Comparison of ENCODE assay signal across 23 cellular contexts in the genomic region with DNA sequence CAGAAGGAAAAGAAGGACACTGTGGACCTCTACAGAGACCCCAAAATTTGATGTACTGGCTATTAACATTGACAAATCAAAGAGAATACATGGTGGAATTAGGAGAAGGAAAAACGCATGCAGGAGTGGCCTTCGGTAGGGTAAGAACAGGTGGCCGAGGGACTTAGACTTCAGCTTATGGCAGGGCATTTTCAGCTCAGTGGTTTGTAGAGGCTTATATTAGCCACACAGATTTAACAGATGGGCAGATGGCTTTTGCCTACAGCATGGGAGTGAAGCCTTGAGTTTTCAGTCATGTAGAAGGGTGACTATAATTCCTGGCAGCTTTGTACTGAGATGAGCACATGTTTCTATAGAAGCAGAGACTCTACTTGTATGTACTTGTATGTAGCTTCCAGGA. TPM values are rescaled to one million over a fixed set of nuclear protein-coding genes. Genes with fewer than 3 reads are reported as not detected.
DNase-seq lines count a peak whose midpoint lies in the region; ATAC-seq and TF ChIP-seq lines count a peak whose summit lies in the region.
"Had no signal": no experiment of that assay in that cellular context is flagged by ENCODE, and none has a peak within 500 bp of the region (broad histone marks: within the 10 kb centered on the region; RNA-seq: fewer than 3 reads in every experiment).

No MANE protein-coding gene starts in this region.

- CTCF ChIA-PET in SK-N-SH (lab: Yijun Ruan, JAX) = no interaction called here

- TF ChIP-seq EP300 in SK-N-SH (IDR thresholded peaks at IDR 0.05; ENCODE audit: borderline replicate concordance in 1 of 2, low read depth in 1 of 2, low read length in 1 of 2) = no peak

- TF ChIP-seq CTCF in natural killer cell (IDR thresholded peaks at IDR 0.05) (no peak), SK-N-SH (IDR thresholded peaks at IDR 0.05) (no peak)

- DNase-seq in NCI-H1694 treated with DMSO at 0.1 percent for 48 hours (lab: John Stamatoyannopoulos, UW) (peak; percentile 87), NCI-H82 (lab: John Stamatoyannopoulos, UW) (peak; percentile 99), myocyte (ENCODE audit: low read depth) (peak; percentile 79), natural killer cell (no peak), epidermal melanocyte (ENCODE audit: insufficient read length, low spot score) (no peak), SK-N-SH (no peak)
- DNase-seq: C1 segment of cervical spinal cord; CD4-positive, alpha-beta memory T cell; DMS53; GOT3; HFFc6; NCI-H1048; NCI-H1417 treated with DMSO at 0.1 percent for 48 hours; NCI-H187 treated with DMSO at 0.1 percent for 48 hours; NCI-H2107; SIG-M5; T-helper 2 cell had no signal

- 91% methylated on average over 3 of the region's 3 CpGs for WGBS in SK-N-SH (ENCODE audit: low lambda C conversion rate)

- TF ChIP-seq RAD21 in SK-N-SH (IDR thresholded peaks at IDR 0.05; ENCODE audit: low read length) = no peak

- no peaks in the 10 kb centered on the region for H3K4me1 Mint-ChIP-seq in natural killer cell
- H3K4me1 Mint-ChIP-seq: CD4-positive, alpha-beta memory T cell; IgD-negative memory B cell had no signal

- no peak overlapping the region for H2AFZ ChIP-seq in SK-N-SH (ENCODE audit: low read depth)

- no peaks in the 10 kb centered on the region for H4K20me1 ChIP-seq in SK-N-SH (ENCODE audit: insufficient read depth)

- H3K9me3 Mint-ChIP-seq in natural killer cell = no peaks in the 10 kb centered on the region

- no peak overlapping the region for H3K9ac ChIP-seq in SK-N-SH
- H3K9ac ChIP-seq: KMS-11 had no signal

- H3K27ac ChIP-seq in SK-N-SH (ENCODE audit: low read depth in 2 of 2, low read length in 1 of 2) = no peak overlapping the region
- H3K27ac ChIP-seq: HL-60, KMS-11 had no signal

- H3K9me2 ChIP-seq in SK-N-SH = no peaks in the 10 kb centered on the region

- peaks cover 0 to 6% of the 10 kb centered on the region in 2 donors for H3K27me3 Mint-ChIP-seq in natural killer cell (ENCODE audit: low read depth in 2 of 2)
- H3K27me3 Mint-ChIP-seq: IgD-negative memory B cell had no signal

- H3K4me2 ChIP-seq in SK-N-SH = no peak overlapping the region
- H3K4me2 ChIP-seq: KMS-11 had no signal

- no peak overlapping the region for H3K4me3 ChIP-seq in SK-N-SH (ENCODE audit: low read depth in 2 of 2, low read length in 1 of 2)
- H3K4me3 ChIP-seq: HAP-1 had no signal

- H3K36me3 ChIP-seq in SK-N-SH (replicated peaks in 1 of 2; ENCODE audit: control insufficient read depth in 1 of 2, insufficient read depth in 2 of 2, low read length in 1 of 2) = no peaks in the 10 kb centered on the region
- H3K36me3 ChIP-seq: HAP-1 had no signal

- H3K9me3 ChIP-seq in SK-N-SH = no peaks in the 10 kb centered on the region
- H3K9me3 ChIP-seq: HAP-1 had no signal

- no peaks in the 10 kb centered on the region for H3K4me1 ChIP-seq in SK-N-SH (ENCODE audit: control insufficient read depth in 1 of 2, insufficient read depth in 2 of 2, low read depth in 1 of 2, low read length in 1 of 2)

- no peaks in the 10 kb centered on the region for H3K27me3 ChIP-seq in SK-N-SH (ENCODE audit: insufficient read depth)

- ATAC-seq in natural killer cell = no peak
- ATAC-seq in GM18907 (IDR thresholded peaks at IDR 0.05; ENCODE audit: unreplicated experiment) = no peak
- ATAC-seq: SK-N-SH treated with all-trans-retinoic acid at 6 μM for 48 hours had no signal

- H3K27ac Mint-ChIP-seq in natural killer cell = no peak overlapping the region
- H3K27ac Mint-ChIP-seq: CD4-positive, alpha-beta memory T cell; HFFc6 had no signal

- H3F3A ChIP-seq in SK-N-SH (replicated peaks; ENCODE audit: insufficient read depth) = no peaks in the 10 kb centered on the region

- H3K79me2 ChIP-seq in SK-N-SH (ENCODE audit: insufficient read depth) = no peaks in the 10 kb centered on the region

- POLR2A ChIA-PET in SK-N-SH (lab: Yijun Ruan, JAX) = no interaction called here

- no peak overlapping the region for H3K4me3 Mint-ChIP-seq in natural killer cell
- H3K4me3 Mint-ChIP-seq: CD4-positive, alpha-beta memory T cell; HFFc6; IgD-negative memory B cell had no signal

- intact Hi-C loops in natural killer cell (cut with micrococcal nuclease) = no loop called here

- H3K36me3 Mint-ChIP-seq in natural killer cell = no peaks in the 10 kb centered on the region
- H3K36me3 Mint-ChIP-seq: CD4-positive, alpha-beta memory T cell; IgD-negative memory B cell had no signal

TF ChIP-seq in SK-N-SH, 30 proteins besides CTCF, POLR2A, EP300 and RAD21 (continues in another document):
- TF ChIP-seq, protein P1, sequence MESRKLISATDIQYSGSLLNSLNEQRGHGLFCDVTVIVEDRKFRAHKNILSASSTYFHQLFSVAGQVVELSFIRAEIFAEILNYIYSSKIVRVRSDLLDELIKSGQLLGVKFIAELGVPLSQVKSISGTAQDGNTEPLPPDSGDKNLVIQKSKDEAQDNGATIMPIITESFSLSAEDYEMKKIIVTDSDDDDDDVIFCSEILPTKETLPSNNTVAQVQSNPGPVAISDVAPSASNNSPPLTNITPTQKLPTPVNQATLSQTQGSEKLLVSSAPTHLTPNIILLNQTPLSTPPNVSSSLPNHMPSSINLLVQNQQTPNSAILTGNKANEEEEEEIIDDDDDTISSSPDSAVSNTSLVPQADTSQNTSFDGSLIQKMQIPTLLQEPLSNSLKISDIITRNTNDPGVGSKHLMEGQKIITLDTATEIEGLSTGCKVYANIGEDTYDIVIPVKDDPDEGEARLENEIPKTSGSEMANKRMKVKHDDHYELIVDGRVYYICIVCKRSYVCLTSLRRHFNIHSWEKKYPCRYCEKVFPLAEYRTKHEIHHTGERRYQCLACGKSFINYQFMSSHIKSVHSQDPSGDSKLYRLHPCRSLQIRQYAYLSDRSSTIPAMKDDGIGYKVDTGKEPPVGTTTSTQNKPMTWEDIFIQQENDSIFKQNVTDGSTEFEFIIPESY (IDR thresholded peaks at IDR 0.05; ENCODE audit: borderline replicate concordance, low read depth) = no peak
- TF ChIP-seq, protein P2, sequence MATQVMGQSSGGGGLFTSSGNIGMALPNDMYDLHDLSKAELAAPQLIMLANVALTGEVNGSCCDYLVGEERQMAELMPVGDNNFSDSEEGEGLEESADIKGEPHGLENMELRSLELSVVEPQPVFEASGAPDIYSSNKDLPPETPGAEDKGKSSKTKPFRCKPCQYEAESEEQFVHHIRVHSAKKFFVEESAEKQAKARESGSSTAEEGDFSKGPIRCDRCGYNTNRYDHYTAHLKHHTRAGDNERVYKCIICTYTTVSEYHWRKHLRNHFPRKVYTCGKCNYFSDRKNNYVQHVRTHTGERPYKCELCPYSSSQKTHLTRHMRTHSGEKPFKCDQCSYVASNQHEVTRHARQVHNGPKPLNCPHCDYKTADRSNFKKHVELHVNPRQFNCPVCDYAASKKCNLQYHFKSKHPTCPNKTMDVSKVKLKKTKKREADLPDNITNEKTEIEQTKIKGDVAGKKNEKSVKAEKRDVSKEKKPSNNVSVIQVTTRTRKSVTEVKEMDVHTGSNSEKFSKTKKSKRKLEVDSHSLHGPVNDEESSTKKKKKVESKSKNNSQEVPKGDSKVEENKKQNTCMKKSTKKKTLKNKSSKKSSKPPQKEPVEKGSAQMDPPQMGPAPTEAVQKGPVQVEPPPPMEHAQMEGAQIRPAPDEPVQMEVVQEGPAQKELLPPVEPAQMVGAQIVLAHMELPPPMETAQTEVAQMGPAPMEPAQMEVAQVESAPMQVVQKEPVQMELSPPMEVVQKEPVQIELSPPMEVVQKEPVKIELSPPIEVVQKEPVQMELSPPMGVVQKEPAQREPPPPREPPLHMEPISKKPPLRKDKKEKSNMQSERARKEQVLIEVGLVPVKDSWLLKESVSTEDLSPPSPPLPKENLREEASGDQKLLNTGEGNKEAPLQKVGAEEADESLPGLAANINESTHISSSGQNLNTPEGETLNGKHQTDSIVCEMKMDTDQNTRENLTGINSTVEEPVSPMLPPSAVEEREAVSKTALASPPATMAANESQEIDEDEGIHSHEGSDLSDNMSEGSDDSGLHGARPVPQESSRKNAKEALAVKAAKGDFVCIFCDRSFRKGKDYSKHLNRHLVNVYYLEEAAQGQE (IDR thresholded peaks at IDR 0.05; ENCODE audit: low read depth, low read length) = no peak
- no peak for TF ChIP-seq SIN3A (IDR thresholded peaks at IDR 0.05; ENCODE audit: borderline replicate concordance, low read depth, low read length)
- TF ChIP-seq YY1 (IDR thresholded peaks at IDR 0.05; ENCODE audit: low read depth) = no peak
- TF ChIP-seq ELF1 (IDR thresholded peaks at IDR 0.05) = no peak
- TF ChIP-seq, protein P3, sequence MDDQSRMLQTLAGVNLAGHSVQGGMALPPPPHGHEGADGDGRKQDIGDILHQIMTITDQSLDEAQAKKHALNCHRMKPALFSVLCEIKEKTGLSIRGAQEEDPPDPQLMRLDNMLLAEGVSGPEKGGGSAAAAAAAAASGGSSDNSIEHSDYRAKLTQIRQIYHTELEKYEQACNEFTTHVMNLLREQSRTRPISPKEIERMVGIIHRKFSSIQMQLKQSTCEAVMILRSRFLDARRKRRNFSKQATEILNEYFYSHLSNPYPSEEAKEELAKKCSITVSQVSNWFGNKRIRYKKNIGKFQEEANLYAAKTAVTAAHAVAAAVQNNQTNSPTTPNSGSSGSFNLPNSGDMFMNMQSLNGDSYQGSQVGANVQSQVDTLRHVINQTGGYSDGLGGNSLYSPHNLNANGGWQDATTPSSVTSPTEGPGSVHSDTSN (IDR thresholded peaks at IDR 0.05) = no peak
- no peak for TF ChIP-seq NFIC (IDR thresholded peaks at IDR 0.05; ENCODE audit: borderline replicate concordance)
- no peak for TF ChIP-seq POLR2AphosphoS5 (IDR thresholded peaks at IDR 0.05; ENCODE audit: low read depth, low read length)
- no peak for TF ChIP-seq TAF1 (IDR thresholded peaks at IDR 0.05; ENCODE audit: borderline replicate concordance, low read depth, low read length)
- TF ChIP-seq, protein P4, sequence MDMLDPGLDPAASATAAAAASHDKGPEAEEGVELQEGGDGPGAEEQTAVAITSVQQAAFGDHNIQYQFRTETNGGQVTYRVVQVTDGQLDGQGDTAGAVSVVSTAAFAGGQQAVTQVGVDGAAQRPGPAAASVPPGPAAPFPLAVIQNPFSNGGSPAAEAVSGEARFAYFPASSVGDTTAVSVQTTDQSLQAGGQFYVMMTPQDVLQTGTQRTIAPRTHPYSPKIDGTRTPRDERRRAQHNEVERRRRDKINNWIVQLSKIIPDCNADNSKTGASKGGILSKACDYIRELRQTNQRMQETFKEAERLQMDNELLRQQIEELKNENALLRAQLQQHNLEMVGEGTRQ (IDR thresholded peaks at IDR 0.05; ENCODE audit: borderline replicate concordance, low read depth, low read length) = no peak
- no peak for TF ChIP-seq FOSL2 (IDR thresholded peaks at IDR 0.05; ENCODE audit: borderline replicate concordance, low read depth)

RNA-seq across cellular contexts. Expression of a gene that starts 41.0 kb away (rescaled TPM):
- total RNA-seq in myocyte (15.8 and 19.5 TPM in 2 replicates), natural killer cell (10 to 100 TPM in 1 of 3 donors, 1 to 10 TPM in 2; 5.2 to 12.1 (median 7.0) TPM)
- 4.3 TPM for polyA plus RNA-seq in myocyte (2012)
- 6.7 and 7.1 TPM in 2 replicates for polyA plus RNA-seq in SK-N-SH (2012; rRNA removed)
- polyA plus RNA-seq in SK-N-SH (2012; cell fraction: cytosol; rRNA removed) = 8.3 and 10.9 TPM in 2 replicates
- 5.6 and 13.0 TPM in 2 replicates for polyA plus RNA-seq in SK-N-SH (2012; cell fraction: nucleus; rRNA removed)

Comparison
In these comparisons a context has a peak if more than half of its experiments do, and no peak if none do; other contexts are left out.
1. DNase-seq: peak in NCI-H1694 treated with DMSO at 0.1 percent for 48 hours (single experiment), NCI-H82 (single experiment) and myocyte (single experiment); none in natural killer cell (single experiment), epidermal melanocyte (single experiment) and SK-N-SH (single experiment).